In the genomic region with DNA sequence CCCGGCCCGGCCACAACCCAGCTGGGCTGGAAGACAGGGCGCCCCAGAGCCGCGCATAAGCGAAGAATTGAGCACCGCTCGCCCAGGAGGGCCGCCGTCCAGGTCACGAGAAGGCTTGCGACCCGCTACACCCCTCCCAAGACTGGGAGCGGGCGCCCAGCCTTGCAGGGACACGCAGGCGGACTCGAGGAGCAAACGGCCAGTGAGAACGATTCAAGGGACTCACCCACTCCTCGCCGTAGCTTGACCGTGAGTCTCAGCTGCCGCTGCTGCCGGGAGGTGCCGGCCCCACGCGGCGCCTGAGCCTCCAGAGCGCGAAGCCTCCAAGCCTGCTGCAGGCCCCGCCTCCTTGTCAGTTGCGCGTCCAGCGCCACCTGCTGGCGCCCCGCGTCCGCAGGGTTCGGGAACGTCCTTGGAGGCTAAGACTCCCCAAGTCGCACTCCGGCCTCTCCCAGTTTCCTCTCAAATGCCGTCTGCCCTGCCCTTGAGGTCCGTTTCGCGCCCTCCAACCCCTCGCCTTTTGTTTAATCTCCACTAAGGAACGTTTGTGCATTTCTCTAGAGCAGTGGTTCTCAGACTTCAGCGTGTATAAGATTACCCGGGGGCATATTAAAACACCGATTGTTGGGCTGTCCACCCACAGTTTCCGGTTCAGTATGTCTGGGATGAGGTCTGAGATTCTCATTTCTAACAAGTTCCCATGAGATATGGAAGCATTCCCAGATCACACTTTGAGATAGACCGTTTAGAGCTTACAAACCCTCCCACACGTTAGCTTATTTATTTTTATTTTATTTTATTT, we compare ENCODE assay signal across 8 cellular contexts. TPM values are rescaled to one million over a fixed set of nuclear protein-coding genes. Genes with fewer than 3 reads are reported as not detected.
DNase-seq lines count a peak whose midpoint lies in the region; ATAC-seq and TF ChIP-seq lines count a peak whose summit lies in the region.
"Not testable (repeated sequence)": the region's sequence is repeated elsewhere in the genome, so short reads cannot be mapped to it uniquely, and the experiment has no call there.

STEAP1B (minus strand) TSS at position 301 of the 802 bp plus-strand sequence. CDS start 5,333 bp downstream, outside the sequence.

- not testable (repeated sequence) for TF ChIP-seq POLR2A in body of pancreas (IDR thresholded peaks at IDR 0.05)

- not testable (repeated sequence) for H3K4me1 ChIP-seq in body of pancreas

- DNase-seq in GM13976 (ENCODE audit: low spot score) (peak; percentile 88), NCI-H1048 (lab: John Stamatoyannopoulos, UW) (peak; percentile 64), body of pancreas (peak; percentile 82 to 85 (median 84)), hypothalamus (lab: John Stamatoyannopoulos, UW) (peak in 50 of 51 donors; percentile 17 to 88 (median 63)), renal cortical epithelial cell (ENCODE audit: low read depth) (peak; percentile 68), ureter (ENCODE audit: low spot score) (peak; percentile 79)

- intact Hi-C loops in body of pancreas (cut with DNase I) = not testable (repeated sequence)

- peak; percentile 97 for TF ChIP-seq CTCF in GM13976 (IDR thresholded peaks at IDR 0.05; ENCODE audit: borderline replicate concordance, control extremely low read depth, extremely low read depth, insufficient read depth, missing control alignments)
- peak; percentile 63 for TF ChIP-seq CTCF in VCaP (conservative IDR thresholded peaks at IDR 0.05)
- peak; percentile 57 to 78 (median 74) for TF ChIP-seq CTCF in body of pancreas (IDR thresholded peaks at IDR 0.05)

- H3K4me3 ChIP-seq in body of pancreas = not testable (repeated sequence)

- 11 to 27% methylated on average over 18 to 45 of the region's 55 CpGs for WGBS in body of pancreas, 2 donors

- in situ Hi-C loops in GM13976 (cut with MboI; ENCODE audit: low sequenced_read_pairs, unreplicated experiment) = not testable (repeated sequence)

- H3K36me3 ChIP-seq in body of pancreas (replicated peaks in 1 of 2; ENCODE audit: insufficient read depth in 1 of 2, low read depth in 2 of 2) = not testable (repeated sequence)

- H3K27me3 ChIP-seq in body of pancreas = not testable (repeated sequence)

- not testable (repeated sequence) for H3K27ac ChIP-seq in VCaP, body of pancreas

- not testable (repeated sequence) for H3K9me3 ChIP-seq in body of pancreas

- ATAC-seq in HG02763 (IDR thresholded peaks at IDR 0.05; ENCODE audit: unreplicated experiment) (peak; percentile 92), body of pancreas (peak; percentile 93)

RNA-seq across cellular contexts. Expression of gene STEAP1B, which starts in this region (rescaled TPM):
- total RNA-seq in body of pancreas (1 to 10 TPM in 1 of 2 donors, not detected in 1; 1.3 TPM), renal cortical epithelial cell (2.0 and 2.1 TPM in 2 replicates), ureter (0.73 TPM)

Comparison
In these comparisons a context has a peak if more than half of its experiments do, and no peak if none do; other contexts are left out.
1. Peak in DNase-seq in ureter; RNA of the gene not detected or under 1 TPM.